ENCODE assay signal across 28 cellular contexts in genomic region chr22:48434156-48434867, GRCh38.
"Had no signal": no experiment of that assay in that cellular context is flagged by ENCODE, and none has a peak within 500 bp of the region (broad histone marks: within the 10 kb centered on the region; RNA-seq: fewer than 3 reads in every experiment).

No MANE protein-coding gene starts in this region.

- H3K27me3 Mint-ChIP-seq: activated CD8-positive, alpha-beta T cell treated with anti-CD3 and anti-CD28 coated beads for 36 hours; activated naive CD4-positive, alpha-beta T cell treated with anti-CD3 and anti-CD28 coated beads, Interleukin-2, amount 10 ng/mL, durations not matched to agents 7 days and 5 days; activated naive CD8-positive, alpha-beta T cell treated with anti-CD3 and anti-CD28 coated beads, Interleukin-2, amount 10 ng/mL, durations not matched to agents 7 days and 5 days had no signal

- H3K9me3 ChIP-seq: ascending aorta, breast epithelium, esophagus squamous epithelium, gastroesophageal sphincter had no signal

- DNase-seq: activated CD4-positive, alpha-beta T cell treated with anti-CD3 and anti-CD28 coated beads for 1 hour; activated CD4-positive, alpha-beta T cell treated with anti-CD3 and anti-CD28 coated beads for 4 hours; activated CD4-positive, alpha-beta T cell treated with anti-CD3 and anti-CD28 coated beads, Interleukin-2, amount 50 U/mL, for 1 hour; activated CD4-positive, alpha-beta T cell treated with anti-CD3 and anti-CD28 coated beads, Interleukin-2, amount 50 U/mL, for 48 hours; activated CD8-positive, alpha-beta memory T cell treated with anti-CD3 and anti-CD28 coated beads for 24 hours; activated CD8-positive, alpha-beta T cell treated with anti-CD3 and anti-CD28 coated beads for 36 hours; activated gamma-delta T cell; activated naive CD4-positive, alpha-beta T cell; activated naive CD4-positive, alpha-beta T cell treated with anti-CD3 and anti-CD28 coated beads, Interleukin-2, amount 10 ng/mL, durations not matched to agents 7 days and 5 days; activated naive CD8-positive, alpha-beta T cell treated with anti-CD3 and anti-CD28 coated beads, Interleukin-2, amount 10 ng/mL, durations not matched to agents 7 days and 5 days; activated T-cell treated with anti-CD3 and anti-CD28 coated beads, Interleukin-2, amount 50 U/mL, for 4 hours; central memory CD4-positive, alpha-beta T cell; cerebellar nuclear complex; cortex of kidney; dermis blood vessel endothelial cell; effector CD4-positive, alpha-beta T cell; esophagus squamous epithelium; foreskin melanocyte; T-helper 2 cell had no signal

- H3K4me3 ChIP-seq: ascending aorta, breast epithelium, cardiac muscle cell, esophagus squamous epithelium, gastroesophageal sphincter had no signal

- ATAC-seq: activated CD8-positive, alpha-beta T cell treated with anti-CD3 and anti-CD28 coated beads for 36 hours; activated naive CD4-positive, alpha-beta T cell treated with anti-CD3 and anti-CD28 coated beads, Interleukin-2, amount 50 U/mL, for 72 hours; activated T-cell treated with anti-CD3 and anti-CD28 coated beads, Interleukin-2, amount 50 U/mL, for 4 hours; activated T-helper 17 cell treated with anti-CD3 and anti-CD28 coated beads, Interleukin-2, amount 50 U/mL, for 72 hours; gastroesophageal sphincter; WTC11 had no signal

- H3K4me3 Mint-ChIP-seq: activated CD8-positive, alpha-beta T cell treated with anti-CD3 and anti-CD28 coated beads for 36 hours; activated naive CD4-positive, alpha-beta T cell treated with anti-CD3 and anti-CD28 coated beads, Interleukin-2, amount 10 ng/mL, durations not matched to agents 7 days and 5 days; activated naive CD8-positive, alpha-beta T cell treated with anti-CD3 and anti-CD28 coated beads, Interleukin-2, amount 10 ng/mL, durations not matched to agents 7 days and 5 days; activated T-cell treated with anti-CD3 and anti-CD28 coated beads, Interleukin-2, amount 50 U/mL, for 4 hours; activated T-helper 17 cell treated with anti-CD3 and anti-CD28 coated beads, Interleukin-2, amount 50 U/mL, for 72 hours; brain; WTC11 had no signal

- H3K4me1 Mint-ChIP-seq: activated naive CD4-positive, alpha-beta T cell treated with anti-CD3 and anti-CD28 coated beads, Interleukin-2, amount 10 ng/mL, durations not matched to agents 7 days and 5 days; activated naive CD8-positive, alpha-beta T cell treated with anti-CD3 and anti-CD28 coated beads, Interleukin-2, amount 10 ng/mL, durations not matched to agents 7 days and 5 days; activated T-helper 17 cell treated with anti-CD3 and anti-CD28 coated beads, Interleukin-2, amount 50 U/mL, for 72 hours; WTC11 had no signal

- H3K4me1 ChIP-seq: ascending aorta, breast epithelium, esophagus squamous epithelium, gastroesophageal sphincter had no signal

- H3K27ac ChIP-seq: ascending aorta, breast epithelium, cardiac muscle cell, epithelial cell of prostate, esophagus squamous epithelium, gastroesophageal sphincter had no signal

- H3K27ac Mint-ChIP-seq: activated CD8-positive, alpha-beta T cell treated with anti-CD3 and anti-CD28 coated beads for 36 hours; activated naive CD4-positive, alpha-beta T cell treated with anti-CD3 and anti-CD28 coated beads, Interleukin-2, amount 10 ng/mL, durations not matched to agents 7 days and 5 days; activated naive CD4-positive, alpha-beta T cell treated with anti-CD3 and anti-CD28 coated beads, Interleukin-2, amount 50 U/mL, for 72 hours; activated naive CD8-positive, alpha-beta T cell treated with anti-CD3 and anti-CD28 coated beads, Interleukin-2, amount 10 ng/mL, durations not matched to agents 7 days and 5 days; activated T-helper 17 cell treated with anti-CD3 and anti-CD28 coated beads, Interleukin-2, amount 50 U/mL, for 72 hours; WTC11 had no signal

- H3K36me3 Mint-ChIP-seq: activated naive CD4-positive, alpha-beta T cell treated with anti-CD3 and anti-CD28 coated beads, Interleukin-2, amount 10 ng/mL, durations not matched to agents 7 days and 5 days; activated naive CD4-positive, alpha-beta T cell treated with anti-CD3 and anti-CD28 coated beads, Interleukin-2, amount 50 U/mL, for 72 hours; activated naive CD8-positive, alpha-beta T cell treated with anti-CD3 and anti-CD28 coated beads, Interleukin-2, amount 10 ng/mL, durations not matched to agents 7 days and 5 days; brain; WTC11 had no signal

- H3K36me3 ChIP-seq: ascending aorta, breast epithelium, cardiac muscle cell, esophagus squamous epithelium, gastroesophageal sphincter had no signal

- H3K27me3 ChIP-seq: ascending aorta, cardiac muscle cell had no signal

- H3K9me3 Mint-ChIP-seq: activated CD8-positive, alpha-beta T cell treated with anti-CD3 and anti-CD28 coated beads for 36 hours; activated naive CD4-positive, alpha-beta T cell treated with anti-CD3 and anti-CD28 coated beads, Interleukin-2, amount 10 ng/mL, durations not matched to agents 7 days and 5 days; activated naive CD4-positive, alpha-beta T cell treated with anti-CD3 and anti-CD28 coated beads, Interleukin-2, amount 50 U/mL, for 72 hours; activated naive CD8-positive, alpha-beta T cell treated with anti-CD3 and anti-CD28 coated beads, Interleukin-2, amount 10 ng/mL, durations not matched to agents 7 days and 5 days; activated T-cell treated with anti-CD3 and anti-CD28 coated beads, Interleukin-2, amount 50 U/mL, for 4 hours; activated T-helper 17 cell treated with anti-CD3 and anti-CD28 coated beads, Interleukin-2, amount 50 U/mL, for 72 hours; WTC11 had no signal
